Comparison of ENCODE assay signal across 7 cellular contexts in genomic region chr13:68304287-68304893, GRCh38.
A peak's percentile ranks its signal among the peaks of the same experiment; 100 is the strongest.
DNase-seq lines count a peak whose midpoint lies in the region; ATAC-seq and TF ChIP-seq lines count a peak whose summit lies in the region.

No MANE protein-coding gene starts in this region.

- DNase-seq in NCI-H345 (lab: John Stamatoyannopoulos, UW) = peak; percentile 45
- peak; percentile 1 to 37 for DNase-seq in erythroblast (lab: John Stamatoyannopoulos, UW)
- DNase-seq in superior temporal gyrus (ENCODE audit: extremely low spot score) = peak; percentile 61
- no peak for DNase-seq in lower leg skin (ENCODE audit: low spot score in 2 of 2)

- TF ChIP-seq CTCF in GM12875 (IDR thresholded peaks at IDR 0.05; ENCODE audit: borderline replicate concordance, insufficient read depth, low read depth, low read length) = peak; percentile 34; the same call in 1 of the 2 replicates
- no peak for TF ChIP-seq CTCF in lower leg skin (IDR thresholded peaks at IDR 0.05)

- peak; percentile 75 for ATAC-seq in HG02610 (IDR thresholded peaks at IDR 0.05; ENCODE audit: unreplicated experiment)
- no peak for ATAC-seq in GM18505 (IDR thresholded peaks at IDR 0.05; ENCODE audit: unreplicated experiment)

- no peak for TF ChIP-seq POLR2A in erythroblast (IDR thresholded peaks at IDR 0.05; ENCODE audit: low read length)
- TF ChIP-seq POLR2A in GM18505 (IDR thresholded peaks at IDR 0.05; ENCODE audit: borderline replicate concordance, extremely low read depth, insufficient read depth, insufficient read length) = no peak
- TF ChIP-seq POLR2A in lower leg skin (IDR thresholded peaks at IDR 0.05) = no peak

- WGBS in lower leg skin, 2 donors = 15 to 34% methylated on average over 1 of the region's 1 CpG

- intact Hi-C loops in lower leg skin (cut with DNase I; ENCODE audit: low total_unique reads) = no loop called here

- H3K4me3 ChIP-seq in GM12875 (ENCODE audit: low read depth, low read length) (no peak overlapping the region), lower leg skin (ENCODE audit: low read depth, poor library complexity, severe bottlenecking) (no peak overlapping the region)

Comparison
In these comparisons a context has a peak if more than half of its experiments do, and no peak if none do; other contexts are left out.
1. DNase-seq: peak in NCI-H345 (single experiment), erythroblast (2 of 2) and superior temporal gyrus (single experiment); none in lower leg skin (0 of 2).